In the genomic region with DNA sequence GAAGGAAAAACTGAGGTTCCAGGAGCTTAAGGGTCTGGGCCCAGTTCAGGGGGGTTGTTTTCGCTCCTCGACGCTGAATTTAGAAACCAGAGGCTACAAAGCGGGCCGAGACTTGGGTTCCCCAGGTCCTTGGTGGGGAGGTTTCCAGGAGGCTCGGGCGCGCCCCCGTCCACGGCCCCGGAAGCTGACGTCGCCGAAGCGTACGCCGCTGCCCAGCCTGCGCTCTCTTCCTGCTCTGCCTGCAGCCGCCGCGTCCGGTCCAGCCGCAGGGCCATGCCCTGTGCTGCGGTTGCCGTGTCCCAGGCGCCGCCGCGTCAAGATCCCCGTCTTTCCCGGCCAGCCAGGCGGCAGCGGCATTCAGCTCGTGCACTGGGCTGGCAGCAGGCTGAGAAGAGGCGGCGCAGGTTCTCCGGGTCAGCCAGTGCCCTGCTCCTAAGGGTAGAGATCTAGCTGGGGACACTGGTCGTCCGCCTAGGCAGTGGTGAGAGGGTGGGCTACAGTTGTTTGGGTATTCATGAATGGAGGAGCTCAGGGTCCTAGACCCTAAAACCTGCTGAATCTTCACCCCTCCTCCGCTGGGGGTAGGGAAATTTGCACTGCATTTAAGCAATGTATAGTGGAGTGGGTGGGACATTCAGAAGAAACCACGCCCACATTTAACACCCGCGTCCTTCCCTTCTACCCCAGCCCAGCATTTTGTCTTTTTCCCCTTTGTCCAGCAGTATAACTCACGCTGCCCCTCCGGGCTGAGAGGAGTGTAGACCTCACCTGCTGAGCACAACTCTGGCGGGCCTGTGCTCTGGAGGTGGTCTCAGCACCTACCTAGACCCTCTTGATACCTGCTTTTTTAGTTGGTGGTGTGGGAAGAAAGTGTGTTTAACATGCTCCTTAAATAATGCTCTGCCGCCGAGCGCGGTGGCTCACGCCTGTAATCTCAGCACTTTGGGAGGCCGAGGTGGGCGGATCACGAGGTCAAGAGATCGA, we compare ENCODE assay signal across 1 cellular context.
TF ChIP-seq lines count a peak whose summit lies in the region.

No MANE protein-coding gene starts in this region.

TF ChIP-seq in HepG2, 621 proteins besides CTCF, POLR2A, EP300 and RAD21 (continued from another document and continues in another):
- TF ChIP-seq, protein P1, sequence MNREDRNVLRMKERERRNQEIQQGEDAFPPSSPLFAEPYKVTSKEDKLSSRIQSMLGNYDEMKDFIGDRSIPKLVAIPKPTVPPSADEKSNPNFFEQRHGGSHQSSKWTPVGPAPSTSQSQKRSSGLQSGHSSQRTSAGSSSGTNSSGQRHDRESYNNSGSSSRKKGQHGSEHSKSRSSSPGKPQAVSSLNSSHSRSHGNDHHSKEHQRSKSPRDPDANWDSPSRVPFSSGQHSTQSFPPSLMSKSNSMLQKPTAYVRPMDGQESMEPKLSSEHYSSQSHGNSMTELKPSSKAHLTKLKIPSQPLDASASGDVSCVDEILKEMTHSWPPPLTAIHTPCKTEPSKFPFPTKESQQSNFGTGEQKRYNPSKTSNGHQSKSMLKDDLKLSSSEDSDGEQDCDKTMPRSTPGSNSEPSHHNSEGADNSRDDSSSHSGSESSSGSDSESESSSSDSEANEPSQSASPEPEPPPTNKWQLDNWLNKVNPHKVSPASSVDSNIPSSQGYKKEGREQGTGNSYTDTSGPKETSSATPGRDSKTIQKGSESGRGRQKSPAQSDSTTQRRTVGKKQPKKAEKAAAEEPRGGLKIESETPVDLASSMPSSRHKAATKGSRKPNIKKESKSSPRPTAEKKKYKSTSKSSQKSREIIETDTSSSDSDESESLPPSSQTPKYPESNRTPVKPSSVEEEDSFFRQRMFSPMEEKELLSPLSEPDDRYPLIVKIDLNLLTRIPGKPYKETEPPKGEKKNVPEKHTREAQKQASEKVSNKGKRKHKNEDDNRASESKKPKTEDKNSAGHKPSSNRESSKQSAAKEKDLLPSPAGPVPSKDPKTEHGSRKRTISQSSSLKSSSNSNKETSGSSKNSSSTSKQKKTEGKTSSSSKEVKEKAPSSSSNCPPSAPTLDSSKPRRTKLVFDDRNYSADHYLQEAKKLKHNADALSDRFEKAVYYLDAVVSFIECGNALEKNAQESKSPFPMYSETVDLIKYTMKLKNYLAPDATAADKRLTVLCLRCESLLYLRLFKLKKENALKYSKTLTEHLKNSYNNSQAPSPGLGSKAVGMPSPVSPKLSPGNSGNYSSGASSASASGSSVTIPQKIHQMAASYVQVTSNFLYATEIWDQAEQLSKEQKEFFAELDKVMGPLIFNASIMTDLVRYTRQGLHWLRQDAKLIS (CRISPR knock-in tag; IDR thresholded peaks at IDR 0.05), result peak; percentile 80; the same call in 1 of the 2 replicates
- TF ChIP-seq, protein P2, sequence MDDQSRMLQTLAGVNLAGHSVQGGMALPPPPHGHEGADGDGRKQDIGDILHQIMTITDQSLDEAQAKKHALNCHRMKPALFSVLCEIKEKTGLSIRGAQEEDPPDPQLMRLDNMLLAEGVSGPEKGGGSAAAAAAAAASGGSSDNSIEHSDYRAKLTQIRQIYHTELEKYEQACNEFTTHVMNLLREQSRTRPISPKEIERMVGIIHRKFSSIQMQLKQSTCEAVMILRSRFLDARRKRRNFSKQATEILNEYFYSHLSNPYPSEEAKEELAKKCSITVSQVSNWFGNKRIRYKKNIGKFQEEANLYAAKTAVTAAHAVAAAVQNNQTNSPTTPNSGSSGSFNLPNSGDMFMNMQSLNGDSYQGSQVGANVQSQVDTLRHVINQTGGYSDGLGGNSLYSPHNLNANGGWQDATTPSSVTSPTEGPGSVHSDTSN (CRISPR knock-in tag; IDR thresholded peaks at IDR 0.05; ENCODE audit: borderline replicate concordance), result 0 out of 2 replicates have a peak, but pooled peaks have one; percentile 58
- TF ChIP-seq HOXA5 (CRISPR knock-in tag; IDR thresholded peaks at IDR 0.05) (peak; percentile 93), KAT7 (CRISPR knock-in tag; IDR thresholded peaks at IDR 0.05; ENCODE audit: borderline replicate concordance) (peak; percentile 90; the same call in 1 of the 2 replicates), BHLHE40 (IDR thresholded peaks at IDR 0.05; ENCODE audit: low read length) (0 out of 2 replicates have a peak, but pooled peaks have one; percentile 21), ZNF3 (CRISPR knock-in tag; IDR thresholded peaks at IDR 0.05) (no peak), NCOA2 (CRISPR knock-in tag; IDR thresholded peaks at IDR 0.05) (no peak), SAP130 (CRISPR knock-in tag; IDR thresholded peaks at IDR 0.05; ENCODE audit: low read depth) (peak; percentile 94), ZBTB7A (CRISPR knock-in tag; IDR thresholded peaks at IDR 0.05) (peak; percentile 48; the same call in 1 of the 2 replicates), NFE2L1 (CRISPR knock-in tag; IDR thresholded peaks at IDR 0.05; ENCODE audit: borderline replicate concordance) (no peak), RBM39 (IDR thresholded peaks at IDR 0.05; ENCODE audit: low read depth, low read length, poor library complexity, severe bottlenecking) (peak; percentile 28), AGO1 (IDR thresholded peaks at IDR 0.05; ENCODE audit: low read depth, low read length, poor library complexity, severe bottlenecking) (peak; percentile 31), TOE1 (CRISPR knock-in tag; IDR thresholded peaks at IDR 0.05) (peak; percentile 23; the same call in 1 of the 2 replicates), ZNF451 (CRISPR knock-in tag; IDR thresholded peaks at IDR 0.05) (peak; percentile 26; the same call in 1 of the 2 replicates), ZNF326 (CRISPR knock-in tag; IDR thresholded peaks at IDR 0.05; ENCODE audit: borderline replicate concordance) (no peak), SUZ12 (IDR thresholded peaks at IDR 0.05; ENCODE audit: low read depth, low read length) (no peak), NBN (conservative IDR thresholded peaks at IDR 0.05) (no peak), ZSCAN31 (CRISPR knock-in tag; IDR thresholded peaks at IDR 0.05; ENCODE audit: low read depth) (peak; percentile 96), ZNF510 (CRISPR knock-in tag; IDR thresholded peaks at IDR 0.05; ENCODE audit: low read depth) (no peak; the same call in 1 of the 2 replicates), ATF7-NPFF (CRISPR knock-in tag; IDR thresholded peaks at IDR 0.05; ENCODE audit: low read depth) (peak; percentile 58; the same call in 1 of the 2 replicates), ZNF44 (CRISPR knock-in tag; IDR thresholded peaks at IDR 0.05) (no peak), ZFP1 (CRISPR knock-in tag; IDR thresholded peaks at IDR 0.05) (no peak), FOXM1 (CRISPR knock-in tag; IDR thresholded peaks at IDR 0.05) (0 out of 2 replicates have a peak, but pooled peaks have one; percentile 87), ZNF274 (CRISPR knock-in tag; IDR thresholded peaks at IDR 0.05) (peak; percentile 91), TEAD3 (CRISPR knock-in tag; optimal IDR thresholded peaks at IDR 0.05; ENCODE audit: borderline replicate concordance) (peak; percentile 64)
- TF ChIP-seq, protein P3, sequence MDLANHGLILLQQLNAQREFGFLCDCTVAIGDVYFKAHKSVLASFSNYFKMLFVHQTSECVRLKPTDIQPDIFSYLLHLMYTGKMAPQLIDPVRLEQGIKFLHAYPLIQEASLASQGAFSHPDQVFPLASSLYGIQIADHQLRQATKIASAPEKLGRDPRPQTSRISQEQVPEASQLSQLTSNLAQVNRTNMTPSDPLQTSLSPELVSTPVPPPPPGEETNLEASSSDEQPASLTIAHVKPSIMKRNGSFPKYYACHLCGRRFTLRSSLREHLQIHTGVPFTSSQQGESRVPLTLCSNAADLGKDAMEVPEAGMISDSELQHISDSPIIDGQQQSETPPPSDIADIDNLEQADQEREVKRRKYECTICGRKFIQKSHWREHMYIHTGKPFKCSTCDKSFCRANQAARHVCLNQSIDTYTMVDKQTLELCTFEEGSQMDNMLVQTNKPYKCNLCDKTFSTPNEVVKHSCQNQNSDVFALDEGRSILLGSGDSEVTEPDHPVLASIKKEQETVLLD (CRISPR knock-in tag; IDR thresholded peaks at IDR 0.05; ENCODE audit: low read depth), result peak; percentile 69; the same call in 1 of the 2 replicates
- TF ChIP-seq, protein P4, sequence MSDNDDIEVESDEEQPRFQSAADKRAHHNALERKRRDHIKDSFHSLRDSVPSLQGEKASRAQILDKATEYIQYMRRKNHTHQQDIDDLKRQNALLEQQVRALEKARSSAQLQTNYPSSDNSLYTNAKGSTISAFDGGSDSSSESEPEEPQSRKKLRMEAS (IDR thresholded peaks at IDR 0.05), result peak; percentile 84
- TF ChIP-seq, protein P5, sequence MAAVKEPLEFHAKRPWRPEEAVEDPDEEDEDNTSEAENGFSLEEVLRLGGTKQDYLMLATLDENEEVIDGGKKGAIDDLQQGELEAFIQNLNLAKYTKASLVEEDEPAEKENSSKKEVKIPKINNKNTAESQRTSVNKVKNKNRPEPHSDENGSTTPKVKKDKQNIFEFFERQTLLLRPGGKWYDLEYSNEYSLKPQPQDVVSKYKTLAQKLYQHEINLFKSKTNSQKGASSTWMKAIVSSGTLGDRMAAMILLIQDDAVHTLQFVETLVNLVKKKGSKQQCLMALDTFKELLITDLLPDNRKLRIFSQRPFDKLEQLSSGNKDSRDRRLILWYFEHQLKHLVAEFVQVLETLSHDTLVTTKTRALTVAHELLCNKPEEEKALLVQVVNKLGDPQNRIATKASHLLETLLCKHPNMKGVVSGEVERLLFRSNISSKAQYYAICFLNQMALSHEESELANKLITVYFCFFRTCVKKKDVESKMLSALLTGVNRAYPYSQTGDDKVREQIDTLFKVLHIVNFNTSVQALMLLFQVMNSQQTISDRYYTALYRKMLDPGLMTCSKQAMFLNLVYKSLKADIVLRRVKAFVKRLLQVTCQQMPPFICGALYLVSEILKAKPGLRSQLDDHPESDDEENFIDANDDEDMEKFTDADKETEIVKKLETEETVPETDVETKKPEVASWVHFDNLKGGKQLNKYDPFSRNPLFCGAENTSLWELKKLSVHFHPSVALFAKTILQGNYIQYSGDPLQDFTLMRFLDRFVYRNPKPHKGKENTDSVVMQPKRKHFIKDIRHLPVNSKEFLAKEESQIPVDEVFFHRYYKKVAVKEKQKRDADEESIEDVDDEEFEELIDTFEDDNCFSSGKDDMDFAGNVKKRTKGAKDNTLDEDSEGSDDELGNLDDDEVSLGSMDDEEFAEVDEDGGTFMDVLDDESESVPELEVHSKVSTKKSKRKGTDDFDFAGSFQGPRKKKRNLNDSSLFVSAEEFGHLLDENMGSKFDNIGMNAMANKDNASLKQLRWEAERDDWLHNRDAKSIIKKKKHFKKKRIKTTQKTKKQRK (IDR thresholded peaks at IDR 0.05; ENCODE audit: low read length), result no peak
- TF ChIP-seq, protein P6, sequence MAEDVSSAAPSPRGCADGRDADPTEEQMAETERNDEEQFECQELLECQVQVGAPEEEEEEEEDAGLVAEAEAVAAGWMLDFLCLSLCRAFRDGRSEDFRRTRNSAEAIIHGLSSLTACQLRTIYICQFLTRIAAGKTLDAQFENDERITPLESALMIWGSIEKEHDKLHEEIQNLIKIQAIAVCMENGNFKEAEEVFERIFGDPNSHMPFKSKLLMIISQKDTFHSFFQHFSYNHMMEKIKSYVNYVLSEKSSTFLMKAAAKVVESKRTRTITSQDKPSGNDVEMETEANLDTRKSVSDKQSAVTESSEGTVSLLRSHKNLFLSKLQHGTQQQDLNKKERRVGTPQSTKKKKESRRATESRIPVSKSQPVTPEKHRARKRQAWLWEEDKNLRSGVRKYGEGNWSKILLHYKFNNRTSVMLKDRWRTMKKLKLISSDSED (CRISPR knock-in tag; IDR thresholded peaks at IDR 0.05), result no peak
- TF ChIP-seq, protein P7, sequence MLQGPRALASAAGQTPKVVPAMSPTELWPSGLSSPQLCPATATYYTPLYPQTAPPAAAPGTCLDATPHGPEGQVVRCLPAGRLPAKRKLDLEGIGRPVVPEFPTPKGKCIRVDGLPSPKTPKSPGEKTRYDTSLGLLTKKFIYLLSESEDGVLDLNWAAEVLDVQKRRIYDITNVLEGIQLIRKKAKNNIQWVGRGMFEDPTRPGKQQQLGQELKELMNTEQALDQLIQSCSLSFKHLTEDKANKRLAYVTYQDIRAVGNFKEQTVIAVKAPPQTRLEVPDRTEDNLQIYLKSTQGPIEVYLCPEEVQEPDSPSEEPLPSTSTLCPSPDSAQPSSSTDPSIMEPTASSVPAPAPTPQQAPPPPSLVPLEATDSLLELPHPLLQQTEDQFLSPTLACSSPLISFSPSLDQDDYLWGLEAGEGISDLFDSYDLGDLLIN (CRISPR knock-in tag; IDR thresholded peaks at IDR 0.05; ENCODE audit: borderline replicate concordance), result peak; percentile 72; the same call in 1 of the 2 replicates
- TF ChIP-seq, protein P8, sequence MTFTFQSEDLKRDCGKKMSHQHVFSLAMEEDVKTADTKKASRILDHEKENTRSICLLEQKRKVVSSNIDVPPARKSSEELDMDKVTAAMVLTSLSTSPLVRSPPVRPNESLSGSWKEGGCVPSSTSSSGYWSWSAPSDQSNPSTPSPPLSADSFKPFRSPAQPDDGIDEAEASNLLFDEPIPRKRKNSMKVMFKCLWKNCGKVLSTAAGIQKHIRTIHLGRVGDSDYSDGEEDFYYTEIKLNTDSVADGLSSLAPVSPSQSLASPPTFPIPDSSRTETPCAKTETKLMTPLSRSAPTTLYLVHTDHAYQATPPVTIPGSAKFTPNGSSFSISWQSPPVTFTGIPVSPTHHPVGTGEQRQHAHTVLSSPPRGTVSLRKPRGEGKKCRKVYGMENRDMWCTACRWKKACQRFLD (CRISPR knock-in tag; IDR thresholded peaks at IDR 0.05; ENCODE audit: borderline replicate concordance), result peak; percentile 94; the same call in 1 of the 2 replicates
- TF ChIP-seq, protein P9, sequence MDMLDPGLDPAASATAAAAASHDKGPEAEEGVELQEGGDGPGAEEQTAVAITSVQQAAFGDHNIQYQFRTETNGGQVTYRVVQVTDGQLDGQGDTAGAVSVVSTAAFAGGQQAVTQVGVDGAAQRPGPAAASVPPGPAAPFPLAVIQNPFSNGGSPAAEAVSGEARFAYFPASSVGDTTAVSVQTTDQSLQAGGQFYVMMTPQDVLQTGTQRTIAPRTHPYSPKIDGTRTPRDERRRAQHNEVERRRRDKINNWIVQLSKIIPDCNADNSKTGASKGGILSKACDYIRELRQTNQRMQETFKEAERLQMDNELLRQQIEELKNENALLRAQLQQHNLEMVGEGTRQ (IDR thresholded peaks at IDR 0.05; ENCODE audit: low read depth, low read length), result no peak
- TF ChIP-seq, protein P9 (CRISPR knock-in tag; IDR thresholded peaks at IDR 0.05; ENCODE audit: borderline replicate concordance), result peak; percentile 26; the same call in 1 of the 2 replicates
- TF ChIP-seq, protein P10, sequence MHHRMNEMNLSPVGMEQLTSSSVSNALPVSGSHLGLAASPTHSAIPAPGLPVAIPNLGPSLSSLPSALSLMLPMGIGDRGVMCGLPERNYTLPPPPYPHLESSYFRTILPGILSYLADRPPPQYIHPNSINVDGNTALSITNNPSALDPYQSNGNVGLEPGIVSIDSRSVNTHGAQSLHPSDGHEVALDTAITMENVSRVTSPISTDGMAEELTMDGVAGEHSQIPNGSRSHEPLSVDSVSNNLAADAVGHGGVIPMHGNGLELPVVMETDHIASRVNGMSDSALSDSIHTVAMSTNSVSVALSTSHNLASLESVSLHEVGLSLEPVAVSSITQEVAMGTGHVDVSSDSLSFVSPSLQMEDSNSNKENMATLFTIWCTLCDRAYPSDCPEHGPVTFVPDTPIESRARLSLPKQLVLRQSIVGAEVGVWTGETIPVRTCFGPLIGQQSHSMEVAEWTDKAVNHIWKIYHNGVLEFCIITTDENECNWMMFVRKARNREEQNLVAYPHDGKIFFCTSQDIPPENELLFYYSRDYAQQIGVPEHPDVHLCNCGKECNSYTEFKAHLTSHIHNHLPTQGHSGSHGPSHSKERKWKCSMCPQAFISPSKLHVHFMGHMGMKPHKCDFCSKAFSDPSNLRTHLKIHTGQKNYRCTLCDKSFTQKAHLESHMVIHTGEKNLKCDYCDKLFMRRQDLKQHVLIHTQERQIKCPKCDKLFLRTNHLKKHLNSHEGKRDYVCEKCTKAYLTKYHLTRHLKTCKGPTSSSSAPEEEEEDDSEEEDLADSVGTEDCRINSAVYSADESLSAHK (CRISPR knock-in tag; IDR thresholded peaks at IDR 0.05; ENCODE audit: borderline replicate concordance), result no peak
